Comparison of ENCODE assay signal across 8 cellular contexts in genomic region chr4:168319486-168320019, GRCh38. TPM values are rescaled to one million over a fixed set of nuclear protein-coding genes. Genes with fewer than 3 reads are reported as not detected.
DNase-seq lines count a peak whose midpoint lies in the region; ATAC-seq and TF ChIP-seq lines count a peak whose summit lies in the region.
"Had no signal": no experiment of that assay in that cellular context is flagged by ENCODE, and none has a peak within 500 bp of the region (broad histone marks: within the 10 kb centered on the region; RNA-seq: fewer than 3 reads in every experiment).

No MANE protein-coding gene starts in this region.

- TF ChIP-seq EP300 in sigmoid colon (IDR thresholded peaks at IDR 0.05): no peak

- H3K27ac Mint-ChIP-seq in T-cell: peak overlapping the region; percentile 98 to 99

- no peaks in the 10 kb centered on the region for H3K27me3 ChIP-seq in GM23248 (replicated peaks; ENCODE audit: insufficient read depth)
- H3K27me3 ChIP-seq in sigmoid colon: no peaks in the 10 kb centered on the region

- H4K20me1 ChIP-seq in GM23248 (ENCODE audit: insufficient read depth): no peaks in the 10 kb centered on the region

- DNase-seq in GM23248 (no peak), T-cell (no peak), fibroblast of peridontal ligament (ENCODE audit: extremely low read depth) (peak; percentile 20), sigmoid colon (no peak), hepatic stellate cell (ENCODE audit: low spot score) (no peak), NCI-H82 (lab: John Stamatoyannopoulos, UW) (no peak)
- no peak for DNase-seq in NK-92 treated with Interleukin-12 subunit alpha and Interleukin-12 subunit beta, amount 100 ng/mL, for 24 hours (lab: John Stamatoyannopoulos, UW)
- DNase-seq: NCI-H1436 had no signal

- peaks cover 15% of the 10 kb centered on the region for H3K36me3 Mint-ChIP-seq in T-cell

- no peak for TF ChIP-seq CTCF in sigmoid colon (IDR thresholded peaks at IDR 0.05)

- peak overlapping the region; percentile 94 to 95 (median 94) for H3K4me3 Mint-ChIP-seq in T-cell

- WGBS in GM23248 (ENCODE audit: low coverage in 1 of 2, low lambda C conversion rate in 2 of 2, missing lambda C conversion rate in 2 of 2), 2 experiments: 32% methylated on average over 3 of the region's 3 CpGs
- WGBS in sigmoid colon, 2 donors: 75 to 81% methylated on average over 3 of the region's 3 CpGs

- no peak for ATAC-seq in T-cell (replicated peaks in 1 of 4)

- intact Hi-C loops in sigmoid colon (cut with DNase I): loop anchor here (2.0 kb wide), 2 partner anchors 89 to 161 kb away; partner anchors contain the start of gene DDX60L

- peaks cover 36 to 59% (median 51%) of the 10 kb centered on the region in 3 donors for H3K4me1 Mint-ChIP-seq in T-cell

- no peaks in the 10 kb centered on the region for H3K27me3 Mint-ChIP-seq in T-cell

- H3F3A ChIP-seq in GM23248 (ENCODE audit: insufficient read depth): no peaks in the 10 kb centered on the region

- no peaks in the 10 kb centered on the region for H3K9me3 Mint-ChIP-seq in T-cell

- peak overlapping the region; percentile 97 for H2AFZ ChIP-seq in GM23248

- in situ Hi-C loops in GM23248 (cut with MboI): no loop called here

- TF ChIP-seq POLR2A in sigmoid colon (IDR thresholded peaks at IDR 0.05): no peak

- no peaks in the 10 kb centered on the region for H3K9me3 ChIP-seq in GM23248 (ENCODE audit: low read depth)
- no peaks in the 10 kb centered on the region for H3K9me3 ChIP-seq in sigmoid colon

- H3K36me3 ChIP-seq in GM23248 (ENCODE audit: low read depth) (no peaks in the 10 kb centered on the region), sigmoid colon (no peaks in the 10 kb centered on the region)

- CTCF ChIA-PET in T-cell (lab: Charles Lee): interaction anchor here in 1 of 2 donors (0.7 kb wide), 1 partner anchor 161 kb away, joined by 3 read pairs; the partner anchor contains the start of gene DDX60L

- H3K79me2 ChIP-seq in GM23248 (ENCODE audit: insufficient read depth): no peaks in the 10 kb centered on the region

- H3K4me3 ChIP-seq in GM23248 (peak overlapping the region; percentile 85), sigmoid colon (peak overlapping the region in 2 of 4 donors; percentile 69 to 84)

- POLR2A ChIA-PET in T-cell (lab: Charles Lee): interaction anchor here (0.5 to 1.0 kb wide), 3 partner anchors 14 to 682 kb away, joined by 3 to 5 read pairs (median 5); partner anchors contain the start of gene DDX60L (in 1 of the 2)

- H3K4me2 ChIP-seq in GM23248 (ENCODE audit: unreplicated experiment): peak overlapping the region; percentile 90

- H3K4me1 ChIP-seq in GM23248 (ENCODE audit: insufficient read depth): 0 out of 2 replicates have a peak, but pooled peaks cover 7% of the 10 kb centered on the region
- H3K4me1 ChIP-seq in sigmoid colon: peaks cover 0 to 15% (median 10%) of the 10 kb centered on the region in 4 donors

- no peak overlapping the region for H3K27ac ChIP-seq in GM23248
- H3K27ac ChIP-seq in sigmoid colon: peak overlapping the region; percentile 89 to 93 (median 92)

- H3K9me2 ChIP-seq in GM23248 (ENCODE audit: insufficient read depth): no peaks in the 10 kb centered on the region

- H3K9ac ChIP-seq in GM23248: peak overlapping the region; percentile 94

RNA-seq across cellular contexts. Expression of gene DDX60, which starts 1.0 kb away (rescaled TPM):
- total RNA-seq in GM23248 (2014; rRNA removed; shearing (Covaris generic)): 7.1 and 8.0 TPM in 2 replicates
- 1.6 and 1.8 TPM in 2 replicates for polyA plus RNA-seq in GM23248 (2016; fragmentation: Nextera tagmentation; extraction: Ambion mirVana)
- total RNA-seq in T-cell: 10 to 100 TPM; 21.9 to 34.9 (median 27.0) TPM
- total RNA-seq in sigmoid colon: 10 to 100 TPM in 3 of 4 donors, 1 to 10 TPM in 1; 7.2 to 20.0 (median 13.7) TPM
- 10 to 100 TPM; 32.4 to 98.5 (median 40.8) TPM for polyA plus RNA-seq in sigmoid colon
